ENCODE assay signal across 14 cellular contexts in genomic region chr3:33911525-33912322, GRCh38.
DNase-seq lines count a peak whose midpoint lies in the region; ATAC-seq and TF ChIP-seq lines count a peak whose summit lies in the region.
"Had no signal": no experiment of that assay in that cellular context is flagged by ENCODE, and none has a peak within 500 bp of the region (broad histone marks: within the 10 kb centered on the region; RNA-seq: fewer than 3 reads in every experiment).

No MANE protein-coding gene starts in this region.

- H3K27ac ChIP-seq in RWPE1 (no peak overlapping the region), dorsolateral prefrontal cortex (peak overlapping the region in 50 of 59 donors; percentile 6 to 93 (median 79)), vagina (no peak overlapping the region), sigmoid colon (no peak overlapping the region)
- H3K27ac ChIP-seq: gastroesophageal sphincter, upper lobe of left lung had no signal

- no peak overlapping the region for H3K4me3 ChIP-seq in dorsolateral prefrontal cortex
- no peak overlapping the region for H3K4me3 ChIP-seq in vagina
- no peak overlapping the region for H3K4me3 ChIP-seq in sigmoid colon
- H3K4me3 ChIP-seq: gastroesophageal sphincter, upper lobe of left lung had no signal

- CTCF ChIA-PET in RWPE1 (lab: Yijun Ruan, JAX), result interaction anchor here (0.6 kb wide), 1 partner anchor 753 kb away, joined by 3 read pairs; no protein-coding TSS in a partner anchor

- H3K9me3 Mint-ChIP-seq in HFFc6, result no peaks in the 10 kb centered on the region
- no peaks in the 10 kb centered on the region for H3K9me3 Mint-ChIP-seq in stimulated activated naive B cell treated with anti-CD40 and anti-IgM and Interleukin-4, amounts not matched to agents 10 μg/mL and 1 μg/mL and 100 μg/mL, for 72 hours

- H3K36me3 ChIP-seq in vagina, result no peaks in the 10 kb centered on the region
- H3K36me3 ChIP-seq in sigmoid colon, result no peaks in the 10 kb centered on the region
- H3K36me3 ChIP-seq: gastroesophageal sphincter, upper lobe of left lung had no signal

- H3K36me3 Mint-ChIP-seq in HFFc6 (ENCODE audit: low read depth), result no peaks in the 10 kb centered on the region
- H3K36me3 Mint-ChIP-seq in stimulated activated naive B cell treated with anti-CD40 and anti-IgM and Interleukin-4, amounts not matched to agents 10 μg/mL and 1 μg/mL and 100 μg/mL, for 72 hours, result no peaks in the 10 kb centered on the region
- H3K36me3 Mint-ChIP-seq: activated CD8-positive, alpha-beta memory T cell treated with anti-CD3 and anti-CD28 coated beads, Interleukin-2, amount 10 ng/mL, durations not matched to agents 7 days and 5 days had no signal

- peaks cover 12% of the 10 kb centered on the region; the same call in 1 of the 2 replicates for H3K27me3 Mint-ChIP-seq in HFFc6 (ENCODE audit: insufficient read depth)
- no peaks in the 10 kb centered on the region for H3K27me3 Mint-ChIP-seq in stimulated activated naive B cell treated with anti-CD40 and anti-IgM and Interleukin-4, amounts not matched to agents 10 μg/mL and 1 μg/mL and 100 μg/mL, for 72 hours

- no peak for TF ChIP-seq POLR2A in vagina (IDR thresholded peaks at IDR 0.05)
- TF ChIP-seq POLR2A in sigmoid colon (IDR thresholded peaks at IDR 0.05), result no peak

- H3K4me1 ChIP-seq in vagina (no peaks in the 10 kb centered on the region), sigmoid colon (no peaks in the 10 kb centered on the region)
- H3K4me1 ChIP-seq: gastroesophageal sphincter, upper lobe of left lung had no signal

- TF ChIP-seq CTCF in HFFc6 (IDR thresholded peaks at IDR 0.05) (no peak), RWPE1 (conservative IDR thresholded peaks at IDR 0.05; ENCODE audit: low read depth) (no peak), dorsolateral prefrontal cortex (IDR thresholded peaks at IDR 0.05 in 54 of 56, conservative IDR thresholded peaks at IDR 0.05 in 2 of 56; ENCODE audit: low read depth in 1 of 56, partially characterized antibody in 56 of 56) (no peak), vagina (IDR thresholded peaks at IDR 0.05) (no peak), sigmoid colon (IDR thresholded peaks at IDR 0.05) (no peak)

- H3K4me3 Mint-ChIP-seq in HFFc6, result no peak overlapping the region
- H3K4me3 Mint-ChIP-seq in stimulated activated naive B cell treated with anti-CD40 and anti-IgM and Interleukin-4, amounts not matched to agents 10 μg/mL and 1 μg/mL and 100 μg/mL, for 72 hours, result no peak overlapping the region
- H3K4me3 Mint-ChIP-seq: activated CD8-positive, alpha-beta memory T cell treated with anti-CD3 and anti-CD28 coated beads, Interleukin-2, amount 10 ng/mL, durations not matched to agents 7 days and 5 days had no signal

- DNase-seq in HFFc6 (peak; percentile 59), RWPE1 (ENCODE audit: low spot score) (peak; percentile 33), dorsolateral prefrontal cortex (no peak), vagina (ENCODE audit: extremely low spot score in 2 of 2) (no peak), NCI-H2171 treated with DMSO at 0.1 percent for 48 hours (lab: John Stamatoyannopoulos, UW) (no peak), sigmoid colon (no peak)
- DNase-seq in stimulated activated naive B cell treated with anti-CD40 and anti-IgM and Interleukin-4, amounts not matched to agents 10 μg/mL and 1 μg/mL and 100 μg/mL, for 72 hours, result no peak
- DNase-seq: activated CD8-positive, alpha-beta memory T cell treated with anti-CD3 and anti-CD28 coated beads, Interleukin-2, amount 10 ng/mL, durations not matched to agents 7 days and 5 days; DND-41; NCI-H526; upper lobe of left lung had no signal

- no peak for TF ChIP-seq EP300 in sigmoid colon (IDR thresholded peaks at IDR 0.05)

- no peak overlapping the region for H3K27ac Mint-ChIP-seq in HFFc6
- no peak overlapping the region for H3K27ac Mint-ChIP-seq in stimulated activated naive B cell treated with anti-CD40 and anti-IgM and Interleukin-4, amounts not matched to agents 10 μg/mL and 1 μg/mL and 100 μg/mL, for 72 hours
- H3K27ac Mint-ChIP-seq: activated CD8-positive, alpha-beta memory T cell treated with anti-CD3 and anti-CD28 coated beads, Interleukin-2, amount 10 ng/mL, durations not matched to agents 7 days and 5 days had no signal

- POLR2A ChIA-PET in RWPE1 (lab: Yijun Ruan, JAX; ENCODE audit: low non-redundant PET), result no interaction called here

- 89 to 90% methylated on average over 4 of the region's 4 CpGs for WGBS in sigmoid colon, 2 donors

- H3K27me3 ChIP-seq in dorsolateral prefrontal cortex (no peaks in the 10 kb centered on the region), vagina (no peaks in the 10 kb centered on the region), sigmoid colon (no peaks in the 10 kb centered on the region)
- H3K27me3 ChIP-seq: gastroesophageal sphincter, upper lobe of left lung had no signal

- ATAC-seq in stimulated activated naive B cell treated with anti-CD40 and anti-IgM and Interleukin-4, amounts not matched to agents 10 μg/mL and 1 μg/mL and 100 μg/mL, for 72 hours (replicated peaks), result peak; percentile 62 to 72
- ATAC-seq in GM21786 (IDR thresholded peaks at IDR 0.05; ENCODE audit: unreplicated experiment), result no peak
- ATAC-seq: activated CD8-positive, alpha-beta memory T cell treated with anti-CD3 and anti-CD28 coated beads, Interleukin-2, amount 10 ng/mL, durations not matched to agents 7 days and 5 days; gastroesophageal sphincter; left lobe of liver had no signal

- peaks cover 14% of the 10 kb centered on the region for H3K4me1 Mint-ChIP-seq in HFFc6 (ENCODE audit: low read depth)
- peaks cover 4 to 8% of the 10 kb centered on the region in 2 donors for H3K4me1 Mint-ChIP-seq in stimulated activated naive B cell treated with anti-CD40 and anti-IgM and Interleukin-4, amounts not matched to agents 10 μg/mL and 1 μg/mL and 100 μg/mL, for 72 hours
- H3K4me1 Mint-ChIP-seq: activated CD8-positive, alpha-beta memory T cell treated with anti-CD3 and anti-CD28 coated beads, Interleukin-2, amount 10 ng/mL, durations not matched to agents 7 days and 5 days had no signal

- no peaks in the 10 kb centered on the region for H3K9me3 ChIP-seq in vagina
- H3K9me3 ChIP-seq in sigmoid colon, result no peaks in the 10 kb centered on the region
- H3K9me3 ChIP-seq: gastroesophageal sphincter, upper lobe of left lung had no signal

- intact Hi-C loops in dorsolateral prefrontal cortex (cut with DNase I) (no loop called here), vagina (cut with DNase I) (no loop called here), sigmoid colon (cut with DNase I) (no loop called here)

Comparison
In these comparisons a context has a peak if more than half of its experiments do, and no peak if none do; other contexts are left out.
1. DNase-seq: peak in HFFc6 (single experiment) and RWPE1 (single experiment); none in dorsolateral prefrontal cortex (0 of 10), stimulated activated naive B cell treated with anti-CD40 and anti-IgM and Interleukin-4, amounts not matched to agents 10 μg/mL and 1 μg/mL and 100 μg/mL, for 72 hours (single experiment), vagina (0 of 2), NCI-H2171 treated with DMSO at 0.1 percent for 48 hours (single experiment) and sigmoid colon (single experiment).
2. H3K27ac ChIP-seq: peak in dorsolateral prefrontal cortex (50 of 59); none in RWPE1 (single experiment), vagina (single experiment) and sigmoid colon (0 of 4).